In genomic region chr16:84520778-84521770, GRCh38 we compare ENCODE assay signal across 1 cellular context.
TF ChIP-seq lines count a peak whose summit lies in the region.

No MANE protein-coding gene starts in this region.

TF ChIP-seq in GM23338, 12 proteins besides CTCF, POLR2A, EP300 and RAD21 (continued from another document):
- no peak for TF ChIP-seq JUNB (IDR thresholded peaks at IDR 0.05; ENCODE audit: unreplicated experiment)
- no peak for TF ChIP-seq NANOG (IDR thresholded peaks at IDR 0.05; ENCODE audit: borderline replicate concordance)
TF ChIP-seq in GM23338: peak in this region for 0.
